26 cellular contexts compared by ENCODE assay signal in the genomic region with DNA sequence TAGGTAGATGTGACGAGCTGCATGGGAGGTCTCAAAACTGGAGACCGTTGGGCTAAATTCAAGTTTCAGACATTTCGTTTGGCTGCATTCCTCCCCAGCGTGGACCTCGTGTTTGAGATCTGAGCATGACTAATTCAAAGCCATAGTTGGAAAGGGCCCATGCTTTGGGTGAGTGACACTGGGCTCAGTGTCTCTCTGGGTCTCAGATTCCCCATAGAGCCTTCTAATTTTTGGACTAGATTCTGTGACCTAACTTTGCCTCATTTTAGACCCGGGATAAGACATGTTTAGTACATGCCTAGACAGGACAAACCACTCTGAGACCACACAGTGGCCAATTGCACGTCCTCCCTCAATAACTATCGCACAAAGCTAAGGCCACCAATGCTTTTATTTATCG. TPM values are rescaled to one million over a fixed set of nuclear protein-coding genes. Genes with fewer than 3 reads are reported as not detected.
A peak's percentile ranks its signal among the peaks of the same experiment; 100 is the strongest.
DNase-seq lines count a peak whose midpoint lies in the region; ATAC-seq and TF ChIP-seq lines count a peak whose summit lies in the region.
"Had no signal": no experiment of that assay in that cellular context is flagged by ENCODE, and none has a peak within 500 bp of the region (broad histone marks: within the 10 kb centered on the region; RNA-seq: fewer than 3 reads in every experiment).

No MANE protein-coding gene starts in this region.

- no peak for TF ChIP-seq CTCF in RWPE2 (IDR thresholded peaks at IDR 0.05; ENCODE audit: poor library complexity, severe bottlenecking)
- no peak for TF ChIP-seq CTCF in psoas muscle (IDR thresholded peaks at IDR 0.05)

- H3K9me3 ChIP-seq in RWPE2 (ENCODE audit: severe bottlenecking) (no peaks in the 10 kb centered on the region), psoas muscle (peaks cover 5% of the 10 kb centered on the region), T-helper 17 cell (ENCODE audit: control insufficient read depth, low read length, poor library complexity, severe bottlenecking) (no peaks in the 10 kb centered on the region)
- H3K9me3 ChIP-seq: esophagus muscularis mucosa, lower lobe of right lung, ovary had no signal

- H3K27ac Mint-ChIP-seq in T-helper 17 cell: no peak overlapping the region
- H3K27ac Mint-ChIP-seq: activated CD4-positive, alpha-beta memory T cell treated with anti-CD3 and anti-CD28 coated beads, Interleukin-2, amount 10 ng/mL, durations not matched to agents 7 days and 5 days; nephron; T-helper 1 cell treated with Interleukin-12 subunit alpha and Interleukin-12 subunit beta and Interleukin-4 antibody, amounts not matched to agents 30 μg/mL and 1 μg/mL, for 36 hours; type B pancreatic cell had no signal

- H3K36me3 ChIP-seq in RWPE2 (ENCODE audit: low read depth) (no peaks in the 10 kb centered on the region), psoas muscle (ENCODE audit: insufficient read depth in 1 of 2, low read depth in 1 of 2) (peaks cover 0 to 40% of the 10 kb centered on the region in 2 donors)
- H3K36me3 ChIP-seq: ovary had no signal

- H3K27ac ChIP-seq in RWPE2 (ENCODE audit: poor library complexity, severe bottlenecking) (no peak overlapping the region), psoas muscle (peak overlapping the region; percentile 72)
- H3K27ac ChIP-seq: esophagus muscularis mucosa, lower lobe of right lung, ovary had no signal

- no peaks in the 10 kb centered on the region for H3K36me3 Mint-ChIP-seq in T-helper 17 cell (ENCODE audit: low read depth)

- intact Hi-C loops in psoas muscle (cut with DNase I): no loop called here

- DNase-seq in EL: peak; percentile 24
- DNase-seq in RWPE2 (ENCODE audit: low spot score): no peak
- peak; percentile 22 for DNase-seq in fibroblast of peridontal ligament (ENCODE audit: extremely low read depth)
- no peak for DNase-seq in psoas muscle
- no peak for DNase-seq in COR-L47 (lab: John Stamatoyannopoulos, UW)
- DNase-seq in stimulated activated CD4-positive, alpha-beta T cell treated with anti-CD3 and anti-CD28 coated beads, Interleukin-4, amount 100 ng/mL, for 4 hours: no peak
- DNase-seq in T-helper 17 cell: no peak
- DNase-seq: activated CD4-positive, alpha-beta memory T cell treated with anti-CD3 and anti-CD28 coated beads, Interleukin-2, amount 10 ng/mL, durations not matched to agents 7 days and 5 days; activated CD4-positive, alpha-beta T cell treated with anti-CD3 and anti-CD28 coated beads for 1 hour; activated CD8-positive, alpha-beta memory T cell treated with anti-CD3 and anti-CD28 coated beads, Interleukin-2, amount 50 U/mL, for 48 hours; C1 segment of cervical spinal cord; lower lobe of right lung; NCI-H2081; NCI-H226; retina; stimulated activated CD4-positive, alpha-beta T cell treated with anti-CD3 and anti-CD28 coated beads, Interleukin-2, amount 100 ng/mL, for 24 hours had no signal

- no peaks in the 10 kb centered on the region for H3K27me3 Mint-ChIP-seq in T-helper 17 cell
- H3K27me3 Mint-ChIP-seq: activated naive CD4-positive, alpha-beta T cell treated with anti-CD3 and anti-CD28 coated beads, Interleukin-2, amount 50 U/mL, for 24 hours; type B pancreatic cell had no signal

- H3K4me3 Mint-ChIP-seq in T-helper 17 cell: no peak overlapping the region
- H3K4me3 Mint-ChIP-seq: activated CD4-positive, alpha-beta memory T cell treated with anti-CD3 and anti-CD28 coated beads, Interleukin-2, amount 10 ng/mL, durations not matched to agents 7 days and 5 days; activated naive CD4-positive, alpha-beta T cell treated with anti-CD3 and anti-CD28 coated beads, Interleukin-2, amount 50 U/mL, for 24 hours; nephron; T-helper 1 cell treated with Interleukin-12 subunit alpha and Interleukin-12 subunit beta and Interleukin-4 antibody, amounts not matched to agents 30 μg/mL and 1 μg/mL, for 36 hours; type B pancreatic cell had no signal

- peaks cover 4% of the 10 kb centered on the region for H3K4me1 ChIP-seq in RWPE2 (ENCODE audit: insufficient read depth, poor library complexity, severe bottlenecking)
- peaks cover 18% of the 10 kb centered on the region for H3K4me1 ChIP-seq in psoas muscle
- H3K4me1 ChIP-seq: lower lobe of right lung had no signal

- H3K27me3 ChIP-seq in RWPE2 (ENCODE audit: insufficient read depth, poor library complexity, severe bottlenecking): no peaks in the 10 kb centered on the region
- H3K27me3 ChIP-seq in psoas muscle (ENCODE audit: insufficient read depth in 3 of 3, low read length in 2 of 3): no peaks in the 10 kb centered on the region
- H3K27me3 ChIP-seq: ovary had no signal

- peaks cover 6% of the 10 kb centered on the region for H3K4me1 Mint-ChIP-seq in T-helper 17 cell
- H3K4me1 Mint-ChIP-seq: activated CD4-positive, alpha-beta memory T cell treated with anti-CD3 and anti-CD28 coated beads, Interleukin-2, amount 10 ng/mL, durations not matched to agents 7 days and 5 days; activated naive CD4-positive, alpha-beta T cell treated with anti-CD3 and anti-CD28 coated beads, Interleukin-2, amount 50 U/mL, for 24 hours had no signal

- WGBS in psoas muscle, 3 donors: 25 to 36% (median 28%) methylated on average over 9 of the region's 9 CpGs

- ATAC-seq in RWPE2 (ENCODE audit: low read depth): peak; percentile 24; the same call in 2 of the 3 replicates
- ATAC-seq in psoas muscle: peak in 3 of 4 donors; percentile 46 to 59 (median 48)
- ATAC-seq in T-helper 17 cell: no peak
- ATAC-seq: lower lobe of right lung had no signal

- H3K4me3 ChIP-seq in RWPE2 (ENCODE audit: severe bottlenecking): no peak overlapping the region
- H3K4me3 ChIP-seq in psoas muscle: no peak overlapping the region
- H3K4me3 ChIP-seq: esophagus muscularis mucosa, lower lobe of right lung, ovary had no signal

RNA-seq across cellular contexts. Expression of gene CKM, which starts 16.6 kb away (rescaled TPM):
- total RNA-seq in psoas muscle (over 10,000 TPM in 3 of 4 donors, 1,000 to 10,000 TPM in 1; 9,755 to 16,244 (median 12,984) TPM), T-helper 17 cell (not detected)
- polyA plus RNA-seq in psoas muscle: over 10,000 TPM in 2 of 3 donors, 1,000 to 10,000 TPM in 1; 9,503 to 23,818 (median 21,473) TPM
- total RNA-seq: activated CD4-positive, alpha-beta memory T cell treated with anti-CD3 and anti-CD28 coated beads, Interleukin-2, amount 10 ng/mL, durations not matched to agents 7 days and 5 days; glomerular endothelial cell; mononuclear cell; subcutaneous adipose tissue had no signal
- polyA plus RNA-seq: AG04450 had no signal

RNA-seq across cellular contexts. Expression of gene KLC3, which starts 34.5 kb away (rescaled TPM):
- total RNA-seq in psoas muscle: under 1 TPM in 2 of 4 donors, not detected in 2; 0.11 to 0.27 TPM
- under 1 TPM in 2 of 3 donors, not detected in 1; 0.03 to 0.05 TPM for polyA plus RNA-seq in psoas muscle
- not detected for total RNA-seq in T-helper 17 cell
- total RNA-seq: activated CD4-positive, alpha-beta memory T cell treated with anti-CD3 and anti-CD28 coated beads, Interleukin-2, amount 10 ng/mL, durations not matched to agents 7 days and 5 days; esophagus muscularis mucosa; glomerular endothelial cell; subcutaneous adipose tissue had no signal
- polyA plus RNA-seq: AG04450 had no signal

RNA-seq across cellular contexts. Expression of gene MARK4, which starts 55.0 kb away (rescaled TPM):
- total RNA-seq in psoas muscle: 10 to 100 TPM; 29.7 to 37.7 (median 34.4) TPM
- 10 to 100 TPM; 11.0 to 12.5 (median 12.4) TPM for polyA plus RNA-seq in psoas muscle
- 10 to 100 TPM; 28.9 to 36.4 TPM for total RNA-seq in T-helper 17 cell

Comparison
In these comparisons a context has a peak if more than half of its experiments do, and no peak if none do; other contexts are left out.
1. DNase-seq: peak in EL (single experiment) and fibroblast of peridontal ligament (single experiment); none in RWPE2 (single experiment), psoas muscle (0 of 2), COR-L47 (single experiment), stimulated activated CD4-positive, alpha-beta T cell treated with anti-CD3 and anti-CD28 coated beads, Interleukin-4, amount 100 ng/mL, for 4 hours (0 of 2) and T-helper 17 cell (0 of 3).
2. RNA of gene CKM, which starts 16.6 kb away (total RNA-seq): 9,755 to 16,244 TPM in psoas muscle; not detected in T-helper 17 cell; every median in the first group is over 1,000 times any median in the second.